ENCODE assay signal across 1 cellular context in the genomic region with DNA sequence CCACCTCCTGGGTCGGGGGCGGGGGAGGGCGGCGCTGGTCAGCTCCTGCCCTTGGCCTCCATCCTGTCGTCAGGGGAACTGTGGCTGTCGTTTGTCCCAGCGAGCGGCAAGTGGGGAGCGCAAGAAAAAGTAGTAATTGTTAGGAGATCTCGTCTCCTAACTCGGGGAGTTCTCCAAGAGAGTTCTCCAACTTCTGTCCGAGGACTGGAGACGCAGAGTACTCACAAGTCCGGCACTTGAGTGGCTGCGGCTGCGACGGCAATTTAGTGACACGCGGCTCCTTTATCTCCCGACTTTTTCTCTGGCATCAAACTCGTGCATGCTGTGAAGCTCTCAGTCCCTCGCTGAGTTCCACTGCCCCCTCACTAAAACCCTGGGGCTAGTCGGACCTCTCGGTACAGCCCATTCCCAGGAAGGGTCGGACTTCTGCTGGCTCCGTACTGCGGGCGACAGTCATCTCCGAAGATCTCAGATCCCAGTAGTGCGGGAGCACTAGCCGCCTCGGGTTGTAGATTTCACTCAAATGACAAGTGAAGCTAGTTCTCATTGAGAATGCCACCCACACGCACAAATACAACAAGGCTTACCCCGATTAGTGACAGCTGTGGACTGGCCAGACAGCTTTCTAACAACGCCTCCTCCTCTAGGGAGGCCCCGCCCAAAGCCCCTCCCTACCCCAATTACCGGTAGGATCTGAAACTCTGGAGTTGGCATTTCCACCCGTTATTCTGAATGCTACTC.
TF ChIP-seq lines count a peak whose summit lies in the region.

A gene (minus strand): TSS at position 611 of the 741 bp plus-strand sequence. CDS start 743 bp downstream, outside the sequence.

TF ChIP-seq in GM23338, 12 proteins besides CTCF, POLR2A, EP300 and RAD21 (continued from another document):
- TF ChIP-seq, protein P1, sequence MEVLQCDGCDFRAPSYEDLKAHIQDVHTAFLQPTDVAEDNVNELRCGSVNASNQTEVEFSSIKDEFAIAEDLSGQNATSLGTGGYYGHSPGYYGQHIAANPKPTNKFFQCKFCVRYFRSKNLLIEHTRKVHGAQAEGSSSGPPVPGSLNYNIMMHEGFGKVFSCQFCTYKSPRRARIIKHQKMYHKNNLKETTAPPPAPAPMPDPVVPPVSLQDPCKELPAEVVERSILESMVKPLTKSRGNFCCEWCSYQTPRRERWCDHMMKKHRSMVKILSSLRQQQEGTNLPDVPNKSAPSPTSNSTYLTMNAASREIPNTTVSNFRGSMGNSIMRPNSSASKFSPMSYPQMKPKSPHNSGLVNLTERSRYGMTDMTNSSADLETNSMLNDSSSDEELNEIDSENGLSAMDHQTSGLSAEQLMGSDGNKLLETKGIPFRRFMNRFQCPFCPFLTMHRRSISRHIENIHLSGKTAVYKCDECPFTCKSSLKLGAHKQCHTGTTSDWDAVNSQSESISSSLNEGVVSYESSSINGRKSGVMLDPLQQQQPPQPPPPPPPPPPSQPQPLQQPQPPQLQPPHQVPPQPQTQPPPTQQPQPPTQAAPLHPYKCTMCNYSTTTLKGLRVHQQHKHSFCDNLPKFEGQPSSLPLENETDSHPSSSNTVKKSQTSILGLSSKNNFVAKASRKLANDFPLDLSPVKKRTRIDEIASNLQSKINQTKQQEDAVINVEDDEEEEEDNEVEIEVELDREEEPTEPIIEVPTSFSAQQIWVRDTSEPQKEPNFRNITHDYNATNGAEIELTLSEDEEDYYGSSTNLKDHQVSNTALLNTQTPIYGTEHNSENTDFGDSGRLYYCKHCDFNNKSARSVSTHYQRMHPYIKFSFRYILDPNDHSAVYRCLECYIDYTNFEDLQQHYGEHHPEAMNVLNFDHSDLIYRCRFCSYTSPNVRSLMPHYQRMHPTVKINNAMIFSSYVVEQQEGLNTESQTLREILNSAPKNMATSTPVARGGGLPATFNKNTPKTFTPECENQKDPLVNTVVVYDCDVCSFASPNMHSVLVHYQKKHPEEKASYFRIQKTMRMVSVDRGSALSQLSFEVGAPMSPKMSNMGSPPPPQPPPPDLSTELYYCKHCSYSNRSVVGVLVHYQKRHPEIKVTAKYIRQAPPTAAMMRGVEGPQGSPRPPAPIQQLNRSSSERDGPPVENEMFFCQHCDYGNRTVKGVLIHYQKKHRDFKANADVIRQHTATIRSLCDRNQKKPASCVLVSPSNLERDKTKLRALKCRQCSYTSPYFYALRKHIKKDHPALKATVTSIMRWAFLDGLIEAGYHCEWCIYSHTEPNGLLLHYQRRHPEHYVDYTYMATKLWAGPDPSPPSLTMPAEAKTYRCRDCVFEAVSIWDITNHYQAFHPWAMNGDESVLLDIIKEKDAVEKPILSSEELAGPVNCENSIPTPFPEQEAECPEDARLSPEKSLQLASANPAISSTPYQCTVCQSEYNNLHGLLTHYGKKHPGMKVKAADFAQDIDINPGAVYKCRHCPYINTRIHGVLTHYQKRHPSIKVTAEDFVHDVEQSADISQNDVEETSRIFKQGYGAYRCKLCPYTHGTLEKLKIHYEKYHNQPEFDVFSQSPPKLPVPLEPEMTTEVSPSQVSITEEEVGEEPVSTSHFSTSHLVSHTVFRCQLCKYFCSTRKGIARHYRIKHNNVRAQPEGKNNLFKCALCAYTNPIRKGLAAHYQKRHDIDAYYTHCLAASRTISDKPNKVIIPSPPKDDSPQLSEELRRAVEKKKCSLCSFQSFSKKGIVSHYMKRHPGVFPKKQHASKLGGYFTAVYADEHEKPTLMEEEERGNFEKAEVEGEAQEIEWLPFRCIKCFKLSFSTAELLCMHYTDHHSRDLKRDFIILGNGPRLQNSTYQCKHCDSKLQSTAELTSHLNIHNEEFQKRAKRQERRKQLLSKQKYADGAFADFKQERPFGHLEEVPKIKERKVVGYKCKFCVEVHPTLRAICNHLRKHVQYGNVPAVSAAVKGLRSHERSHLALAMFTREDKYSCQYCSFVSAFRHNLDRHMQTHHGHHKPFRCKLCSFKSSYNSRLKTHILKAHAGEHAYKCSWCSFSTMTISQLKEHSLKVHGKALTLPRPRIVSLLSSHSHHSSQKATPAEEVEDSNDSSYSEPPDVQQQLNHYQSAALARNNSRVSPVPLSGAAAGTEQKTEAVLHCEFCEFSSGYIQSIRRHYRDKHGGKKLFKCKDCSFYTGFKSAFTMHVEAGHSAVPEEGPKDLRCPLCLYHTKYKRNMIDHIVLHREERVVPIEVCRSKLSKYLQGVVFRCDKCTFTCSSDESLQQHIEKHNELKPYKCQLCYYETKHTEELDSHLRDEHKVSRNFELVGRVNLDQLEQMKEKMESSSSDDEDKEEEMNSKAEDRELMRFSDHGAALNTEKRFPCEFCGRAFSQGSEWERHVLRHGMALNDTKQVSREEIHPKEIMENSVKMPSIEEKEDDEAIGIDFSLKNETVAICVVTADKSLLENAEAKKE (CRISPR knock-in tag; IDR thresholded peaks at IDR 0.05), result no peak
